Comparison of ENCODE assay signal across 1 cellular context in the genomic region with DNA sequence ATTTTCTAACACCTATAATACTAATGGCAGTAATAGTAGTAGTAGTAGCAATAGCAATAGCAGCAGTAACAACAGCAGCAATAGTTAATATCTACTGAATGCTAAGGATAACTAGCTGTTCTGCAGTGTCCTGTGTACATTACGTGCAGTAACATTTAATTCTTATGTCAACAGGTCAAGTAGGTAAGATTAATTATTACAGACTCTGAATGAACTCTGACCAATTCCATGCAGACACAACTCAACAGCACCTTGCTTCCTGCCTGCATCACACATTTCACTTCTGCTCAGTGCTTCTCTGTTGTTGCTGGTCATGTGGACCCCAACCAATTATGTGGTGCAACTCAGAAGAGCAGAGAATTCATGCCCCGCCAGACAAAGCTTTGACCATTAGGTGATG.
A peak's percentile ranks its signal among the peaks of the same experiment; 100 is the strongest.
TF ChIP-seq lines count a peak whose summit lies in the region.

No MANE protein-coding gene starts in this region.

TF ChIP-seq in HepG2, 621 proteins besides CTCF, POLR2A, EP300 and RAD21:
- TF ChIP-seq GFI1 (CRISPR knock-in tag; IDR thresholded peaks at IDR 0.05; ENCODE audit: borderline replicate concordance) (no peak), NPAS2 (CRISPR knock-in tag; IDR thresholded peaks at IDR 0.05; ENCODE audit: borderline replicate concordance) (no peak), SOX6 (IDR thresholded peaks at IDR 0.05) (no peak), SOX6 (CRISPR knock-in tag; IDR thresholded peaks at IDR 0.05) (no peak), FOXA1 (IDR thresholded peaks at IDR 0.05) (no peak), FOXA1 (CRISPR knock-in tag; IDR thresholded peaks at IDR 0.05) (peak; percentile 31; the same call in 1 of the 2 replicates)
- TF ChIP-seq, protein P1, sequence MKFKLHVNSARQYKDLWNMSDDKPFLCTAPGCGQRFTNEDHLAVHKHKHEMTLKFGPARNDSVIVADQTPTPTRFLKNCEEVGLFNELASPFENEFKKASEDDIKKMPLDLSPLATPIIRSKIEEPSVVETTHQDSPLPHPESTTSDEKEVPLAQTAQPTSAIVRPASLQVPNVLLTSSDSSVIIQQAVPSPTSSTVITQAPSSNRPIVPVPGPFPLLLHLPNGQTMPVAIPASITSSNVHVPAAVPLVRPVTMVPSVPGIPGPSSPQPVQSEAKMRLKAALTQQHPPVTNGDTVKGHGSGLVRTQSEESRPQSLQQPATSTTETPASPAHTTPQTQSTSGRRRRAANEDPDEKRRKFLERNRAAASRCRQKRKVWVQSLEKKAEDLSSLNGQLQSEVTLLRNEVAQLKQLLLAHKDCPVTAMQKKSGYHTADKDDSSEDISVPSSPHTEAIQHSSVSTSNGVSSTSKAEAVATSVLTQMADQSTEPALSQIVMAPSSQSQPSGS (CRISPR knock-in tag; IDR thresholded peaks at IDR 0.05) = no peak
